In the genomic region with DNA sequence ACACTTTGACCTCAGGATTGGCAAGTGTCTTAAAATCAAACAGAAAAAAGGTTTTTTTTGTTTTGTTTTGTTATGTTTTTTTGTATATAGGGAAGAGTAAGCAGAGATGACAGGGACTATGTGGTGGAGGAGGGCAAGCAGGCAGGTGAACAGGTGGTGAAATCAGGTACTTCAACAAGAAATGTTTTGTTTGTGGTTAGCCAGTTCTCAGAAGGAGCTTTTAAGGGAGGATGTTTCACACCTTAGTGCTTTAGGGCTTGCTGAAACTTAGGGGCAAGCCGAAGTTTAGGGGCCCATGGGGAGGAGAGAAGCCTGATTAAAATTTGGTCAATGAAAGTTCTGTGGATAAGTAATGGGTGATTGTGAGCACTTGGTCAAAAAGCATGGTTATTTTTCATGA, we compare ENCODE assay signal across 20 cellular contexts.
A peak's percentile ranks its signal among the peaks of the same experiment; 100 is the strongest.
DNase-seq lines count a peak whose midpoint lies in the region; ATAC-seq and TF ChIP-seq lines count a peak whose summit lies in the region.
"Had no signal": no experiment of that assay in that cellular context is flagged by ENCODE, and none has a peak within 500 bp of the region (broad histone marks: within the 10 kb centered on the region; RNA-seq: fewer than 3 reads in every experiment).

No MANE protein-coding gene starts in this region.

- H3K4me3 ChIP-seq in BE2C (ENCODE audit: low read depth, low read length): no peak overlapping the region
- H3K4me3 ChIP-seq: BLaER1 treated with 17β-estradiol and CSF1 and Interleukin-3, amounts not matched to agents 10 nM and 100 nM; lung; testis; uterus had no signal

- H3K27me3 ChIP-seq in BE2C: no peaks in the 10 kb centered on the region
- H3K27me3 ChIP-seq: BLaER1 treated with 17β-estradiol and CSF1 and Interleukin-3, amounts not matched to agents 10 nM and 100 nM; testis; uterus had no signal

- H3K27me3 Mint-ChIP-seq in activated CD4-positive, alpha-beta T cell treated with anti-CD3 and anti-CD28 coated beads, Interleukin-2, amount 10 ng/mL, durations not matched to agents 24 days and 14 days: no peaks in the 10 kb centered on the region
- no peaks in the 10 kb centered on the region for H3K27me3 Mint-ChIP-seq in stimulated activated naive CD8-positive, alpha-beta T cell treated with anti-CD3 and anti-CD28 coated beads, Interleukin-15, amount 100 ng/mL, for 72 hours
- H3K27me3 Mint-ChIP-seq in T-helper 17 cell: no peaks in the 10 kb centered on the region
- H3K27me3 Mint-ChIP-seq in naive thymus-derived CD8-positive, alpha-beta T cell: no peaks in the 10 kb centered on the region

- H3K36me3 Mint-ChIP-seq in activated CD4-positive, alpha-beta T cell treated with anti-CD3 and anti-CD28 coated beads, Interleukin-2, amount 10 ng/mL, durations not matched to agents 24 days and 14 days (ENCODE audit: low read depth): no peaks in the 10 kb centered on the region
- peaks cover 2% of the 10 kb centered on the region for H3K36me3 Mint-ChIP-seq in T-helper 17 cell (ENCODE audit: low read depth)
- no peaks in the 10 kb centered on the region for H3K36me3 Mint-ChIP-seq in naive thymus-derived CD8-positive, alpha-beta T cell

- H3K4me3 Mint-ChIP-seq in activated CD4-positive, alpha-beta T cell treated with anti-CD3 and anti-CD28 coated beads, Interleukin-2, amount 10 ng/mL, durations not matched to agents 24 days and 14 days: peak overlapping the region; percentile 46
- H3K4me3 Mint-ChIP-seq in stimulated activated naive CD8-positive, alpha-beta T cell treated with anti-CD3 and anti-CD28 coated beads, Interleukin-15, amount 100 ng/mL, for 72 hours: peak overlapping the region in 1 of 2 donors; percentile 40
- H3K4me3 Mint-ChIP-seq in T-helper 17 cell: no peak overlapping the region
- H3K4me3 Mint-ChIP-seq in naive thymus-derived CD8-positive, alpha-beta T cell: peak overlapping the region in 8 of 10 donors; percentile 17 to 75 (median 49)

- POLR2A ChIA-PET in naive thymus-derived CD8-positive, alpha-beta T cell (lab: Charles Lee): no interaction called here

- H3K27ac Mint-ChIP-seq in activated CD4-positive, alpha-beta T cell treated with anti-CD3 and anti-CD28 coated beads, Interleukin-2, amount 10 ng/mL, durations not matched to agents 24 days and 14 days: no peak overlapping the region
- peak overlapping the region in 1 of 2 donors; percentile 37 for H3K27ac Mint-ChIP-seq in stimulated activated naive CD8-positive, alpha-beta T cell treated with anti-CD3 and anti-CD28 coated beads, Interleukin-15, amount 100 ng/mL, for 72 hours
- peak overlapping the region; percentile 32 for H3K27ac Mint-ChIP-seq in T-helper 17 cell
- H3K27ac Mint-ChIP-seq in naive thymus-derived CD8-positive, alpha-beta T cell: peak overlapping the region in 9 of 10 donors; percentile 4 to 95 (median 85)

- peak; percentile 70 for DNase-seq in activated CD4-positive, alpha-beta T cell treated with anti-CD3 and anti-CD28 coated beads, Interleukin-2, amount 10 ng/mL, durations not matched to agents 24 days and 14 days
- no peak for DNase-seq in activated CD4-positive, alpha-beta T cell treated with anti-CD3 and anti-CD28 coated beads, Interleukin-2, amount 50 U/mL, for 4 hours
- no peak for DNase-seq in stimulated activated naive CD8-positive, alpha-beta T cell treated with anti-CD3 and anti-CD28 coated beads, Interleukin-15, amount 100 ng/mL, for 72 hours
- no peak for DNase-seq in stimulated activated naive CD8-positive, alpha-beta T cell treated with anti-CD3 and anti-CD28 coated beads, Interleukin-15, Interleukin-2, amounts not matched to agents 100 U/mL and 50 U/mL, for 24 hours
- no peak for DNase-seq in T-helper 17 cell
- DNase-seq in naive thymus-derived CD8-positive, alpha-beta T cell: peak in 2 of 10 donors; percentile 31 to 53
- no peak for DNase-seq in BE2C
- DNase-seq: amygdala; DMS 273 treated with DMSO at 0.1 percent for 48 hours; glutamatergic neuron; NCI-H1417 treated with DMSO at 0.1 percent for 48 hours; Right ventricle myocardium superior; stimulated activated CD4-positive, alpha-beta T cell treated with anti-CD3 and anti-CD28 coated beads, Interleukin-1b, Interleukin-23, amount 100 ng/mL, for 48 hours; SW 1271; testis; uterus had no signal

- intact Hi-C loops in activated CD4-positive, alpha-beta T cell treated with anti-CD3 and anti-CD28 coated beads, Interleukin-2, amount 10 ng/mL, durations not matched to agents 24 days and 14 days (cut with micrococcal nuclease): no loop called here

- peak; percentile 79 for ATAC-seq in stimulated activated naive CD8-positive, alpha-beta T cell treated with anti-CD3 and anti-CD28 coated beads, Interleukin-15, amount 100 ng/mL, for 72 hours
- no peak for ATAC-seq in stimulated activated naive CD8-positive, alpha-beta T cell treated with anti-CD3 and anti-CD28 coated beads, Interleukin-15, Interleukin-2, amounts not matched to agents 100 U/mL and 50 U/mL, for 24 hours
- ATAC-seq in T-helper 17 cell (peak; percentile 79), GM21526 (IDR thresholded peaks at IDR 0.05; ENCODE audit: low FRiP score, unreplicated experiment) (no peak)
- ATAC-seq in naive thymus-derived CD8-positive, alpha-beta T cell: peak; percentile 58 to 78

- no peaks in the 10 kb centered on the region for H3K36me3 ChIP-seq in BE2C
- H3K36me3 ChIP-seq: BLaER1 treated with 17β-estradiol and CSF1 and Interleukin-3, amounts not matched to agents 10 nM and 100 nM; neutrophil; uterus had no signal

- no peaks in the 10 kb centered on the region for H3K9me3 ChIP-seq in T-helper 17 cell (ENCODE audit: control insufficient read depth, low read length, poor library complexity, severe bottlenecking)
- H3K9me3 ChIP-seq in BE2C: no peaks in the 10 kb centered on the region
- H3K9me3 ChIP-seq: BLaER1 treated with 17β-estradiol and CSF1 and Interleukin-3, amounts not matched to agents 10 nM and 100 nM; neutrophil; testis; uterus had no signal

- no peaks in the 10 kb centered on the region; the same call in none of the 2 replicates for H3K4me1 ChIP-seq in BE2C
- H3K4me1 ChIP-seq: BLaER1 treated with 17β-estradiol and CSF1 and Interleukin-3, amounts not matched to agents 10 nM and 100 nM; testis; uterus had no signal

- peaks cover 6% of the 10 kb centered on the region for H3K9me3 Mint-ChIP-seq in activated CD4-positive, alpha-beta T cell treated with anti-CD3 and anti-CD28 coated beads, Interleukin-2, amount 10 ng/mL, durations not matched to agents 24 days and 14 days
- peaks cover 0 to 10% of the 10 kb centered on the region in 2 donors for H3K9me3 Mint-ChIP-seq in stimulated activated naive CD8-positive, alpha-beta T cell treated with anti-CD3 and anti-CD28 coated beads, Interleukin-15, amount 100 ng/mL, for 72 hours
- peaks cover 0 to 2% (median 0%) of the 10 kb centered on the region in 9 donors for H3K9me3 Mint-ChIP-seq in naive thymus-derived CD8-positive, alpha-beta T cell

- peaks cover 33% of the 10 kb centered on the region for H3K4me1 Mint-ChIP-seq in activated CD4-positive, alpha-beta T cell treated with anti-CD3 and anti-CD28 coated beads, Interleukin-2, amount 10 ng/mL, durations not matched to agents 24 days and 14 days
- peaks cover 35% of the 10 kb centered on the region for H3K4me1 Mint-ChIP-seq in stimulated activated naive CD8-positive, alpha-beta T cell treated with anti-CD3 and anti-CD28 coated beads, Interleukin-15, amount 100 ng/mL, for 72 hours
- peaks cover 29% of the 10 kb centered on the region for H3K4me1 Mint-ChIP-seq in T-helper 17 cell
- H3K4me1 Mint-ChIP-seq in naive thymus-derived CD8-positive, alpha-beta T cell: peaks cover 20 to 61% (median 53%) of the 10 kb centered on the region in 4 donors

- TF ChIP-seq CTCF in BE2C (IDR thresholded peaks at IDR 0.05; ENCODE audit: low read depth, low read length): no peak

Comparison
In these comparisons a context has a peak if more than half of its experiments do, and no peak if none do; other contexts are left out.
1. ATAC-seq: peak in stimulated activated naive CD8-positive, alpha-beta T cell treated with anti-CD3 and anti-CD28 coated beads, Interleukin-15, amount 100 ng/mL, for 72 hours (single experiment), T-helper 17 cell (single experiment) and naive thymus-derived CD8-positive, alpha-beta T cell (2 of 2); none in stimulated activated naive CD8-positive, alpha-beta T cell treated with anti-CD3 and anti-CD28 coated beads, Interleukin-15, Interleukin-2, amounts not matched to agents 100 U/mL and 50 U/mL, for 24 hours (single experiment) and GM21526 (single experiment).